1 cellular context compared by ENCODE assay signal in the genomic region with DNA sequence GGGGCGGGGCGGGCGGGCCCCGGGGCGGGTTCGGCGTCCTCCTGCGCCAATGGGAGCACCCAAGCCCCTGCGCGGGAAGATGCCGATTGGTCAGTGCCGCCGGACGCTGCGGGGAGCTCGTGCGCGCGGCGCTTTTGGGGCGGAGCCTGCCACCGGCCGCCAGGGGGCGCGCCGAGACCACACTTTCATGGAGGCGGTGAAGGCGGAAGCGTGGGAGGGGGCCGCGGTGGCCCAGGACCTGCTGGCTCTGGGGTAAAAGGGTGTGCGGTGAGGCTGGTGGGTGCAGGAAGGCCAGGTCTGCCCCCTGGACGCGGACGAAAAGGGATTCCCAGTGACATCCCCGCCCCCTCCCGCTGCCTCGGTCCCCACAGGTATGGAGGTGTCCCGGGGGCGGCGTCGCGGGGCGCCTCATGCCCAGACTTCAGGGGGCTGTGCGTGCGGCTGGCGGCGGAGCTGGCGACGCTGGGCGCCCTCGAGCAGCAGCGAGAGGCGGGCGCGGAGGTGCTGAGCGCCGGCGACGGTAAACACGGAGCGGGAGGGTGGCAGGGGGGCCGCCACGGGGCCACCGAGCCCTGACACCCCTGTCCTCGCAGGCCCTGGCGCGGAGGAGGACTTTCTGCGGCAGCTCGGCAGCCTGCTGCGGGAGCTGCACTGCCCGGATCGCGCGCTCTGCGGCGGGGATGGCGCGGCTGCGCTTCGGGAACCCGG.
A peak's percentile ranks its signal among the peaks of the same experiment; 100 is the strongest.
TF ChIP-seq lines count a peak whose summit lies in the region.

A gene (plus strand): TSS at position 127 of the 708 bp plus-strand sequence. CDS start 61 bp downstream, at position 188.

TF ChIP-seq in HEK293, 187 proteins besides CTCF, POLR2A, EP300 and RAD21 (continued from another document):
- TF ChIP-seq, protein P1, sequence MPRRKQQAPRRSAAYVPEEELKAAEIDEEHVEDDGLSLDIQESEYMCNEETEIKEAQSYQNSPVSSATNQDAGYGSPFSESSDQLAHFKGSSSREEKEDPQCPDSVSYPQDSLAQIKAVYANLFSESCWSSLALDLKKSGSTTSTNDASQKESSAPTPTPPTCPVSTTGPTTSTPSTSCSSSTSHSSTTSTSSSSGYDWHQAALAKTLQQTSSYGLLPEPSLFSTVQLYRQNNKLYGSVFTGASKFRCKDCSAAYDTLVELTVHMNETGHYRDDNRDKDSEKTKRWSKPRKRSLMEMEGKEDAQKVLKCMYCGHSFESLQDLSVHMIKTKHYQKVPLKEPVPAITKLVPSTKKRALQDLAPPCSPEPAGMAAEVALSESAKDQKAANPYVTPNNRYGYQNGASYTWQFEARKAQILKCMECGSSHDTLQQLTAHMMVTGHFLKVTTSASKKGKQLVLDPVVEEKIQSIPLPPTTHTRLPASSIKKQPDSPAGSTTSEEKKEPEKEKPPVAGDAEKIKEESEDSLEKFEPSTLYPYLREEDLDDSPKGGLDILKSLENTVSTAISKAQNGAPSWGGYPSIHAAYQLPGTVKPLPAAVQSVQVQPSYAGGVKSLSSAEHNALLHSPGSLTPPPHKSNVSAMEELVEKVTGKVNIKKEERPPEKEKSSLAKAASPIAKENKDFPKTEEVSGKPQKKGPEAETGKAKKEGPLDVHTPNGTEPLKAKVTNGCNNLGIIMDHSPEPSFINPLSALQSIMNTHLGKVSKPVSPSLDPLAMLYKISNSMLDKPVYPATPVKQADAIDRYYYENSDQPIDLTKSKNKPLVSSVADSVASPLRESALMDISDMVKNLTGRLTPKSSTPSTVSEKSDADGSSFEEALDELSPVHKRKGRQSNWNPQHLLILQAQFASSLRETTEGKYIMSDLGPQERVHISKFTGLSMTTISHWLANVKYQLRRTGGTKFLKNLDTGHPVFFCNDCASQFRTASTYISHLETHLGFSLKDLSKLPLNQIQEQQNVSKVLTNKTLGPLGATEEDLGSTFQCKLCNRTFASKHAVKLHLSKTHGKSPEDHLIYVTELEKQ (tag by site-specific recombination; IDR thresholded peaks at IDR 0.05; ENCODE audit: borderline replicate concordance) = peak; percentile 57; the same call in 1 of the 2 replicates
- TF ChIP-seq, protein P2, sequence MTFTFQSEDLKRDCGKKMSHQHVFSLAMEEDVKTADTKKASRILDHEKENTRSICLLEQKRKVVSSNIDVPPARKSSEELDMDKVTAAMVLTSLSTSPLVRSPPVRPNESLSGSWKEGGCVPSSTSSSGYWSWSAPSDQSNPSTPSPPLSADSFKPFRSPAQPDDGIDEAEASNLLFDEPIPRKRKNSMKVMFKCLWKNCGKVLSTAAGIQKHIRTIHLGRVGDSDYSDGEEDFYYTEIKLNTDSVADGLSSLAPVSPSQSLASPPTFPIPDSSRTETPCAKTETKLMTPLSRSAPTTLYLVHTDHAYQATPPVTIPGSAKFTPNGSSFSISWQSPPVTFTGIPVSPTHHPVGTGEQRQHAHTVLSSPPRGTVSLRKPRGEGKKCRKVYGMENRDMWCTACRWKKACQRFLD (tag by site-specific recombination; IDR thresholded peaks at IDR 0.05) = no peak
- TF ChIP-seq HOXC10 (CRISPR knock-in tag; IDR thresholded peaks at IDR 0.05) = 0 out of 2 replicates have a peak, but pooled peaks have one; percentile 65
- TF ChIP-seq, protein P3, sequence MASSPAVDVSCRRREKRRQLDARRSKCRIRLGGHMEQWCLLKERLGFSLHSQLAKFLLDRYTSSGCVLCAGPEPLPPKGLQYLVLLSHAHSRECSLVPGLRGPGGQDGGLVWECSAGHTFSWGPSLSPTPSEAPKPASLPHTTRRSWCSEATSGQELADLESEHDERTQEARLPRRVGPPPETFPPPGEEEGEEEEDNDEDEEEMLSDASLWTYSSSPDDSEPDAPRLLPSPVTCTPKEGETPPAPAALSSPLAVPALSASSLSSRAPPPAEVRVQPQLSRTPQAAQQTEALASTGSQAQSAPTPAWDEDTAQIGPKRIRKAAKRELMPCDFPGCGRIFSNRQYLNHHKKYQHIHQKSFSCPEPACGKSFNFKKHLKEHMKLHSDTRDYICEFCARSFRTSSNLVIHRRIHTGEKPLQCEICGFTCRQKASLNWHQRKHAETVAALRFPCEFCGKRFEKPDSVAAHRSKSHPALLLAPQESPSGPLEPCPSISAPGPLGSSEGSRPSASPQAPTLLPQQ (tag by site-specific recombination; IDR thresholded peaks at IDR 0.05) = peak; percentile 92
- TF ChIP-seq ZNF626 (tag by site-specific recombination; IDR thresholded peaks at IDR 0.05) = no peak
